Comparison of ENCODE assay signal across 1 cellular context in the genomic region with DNA sequence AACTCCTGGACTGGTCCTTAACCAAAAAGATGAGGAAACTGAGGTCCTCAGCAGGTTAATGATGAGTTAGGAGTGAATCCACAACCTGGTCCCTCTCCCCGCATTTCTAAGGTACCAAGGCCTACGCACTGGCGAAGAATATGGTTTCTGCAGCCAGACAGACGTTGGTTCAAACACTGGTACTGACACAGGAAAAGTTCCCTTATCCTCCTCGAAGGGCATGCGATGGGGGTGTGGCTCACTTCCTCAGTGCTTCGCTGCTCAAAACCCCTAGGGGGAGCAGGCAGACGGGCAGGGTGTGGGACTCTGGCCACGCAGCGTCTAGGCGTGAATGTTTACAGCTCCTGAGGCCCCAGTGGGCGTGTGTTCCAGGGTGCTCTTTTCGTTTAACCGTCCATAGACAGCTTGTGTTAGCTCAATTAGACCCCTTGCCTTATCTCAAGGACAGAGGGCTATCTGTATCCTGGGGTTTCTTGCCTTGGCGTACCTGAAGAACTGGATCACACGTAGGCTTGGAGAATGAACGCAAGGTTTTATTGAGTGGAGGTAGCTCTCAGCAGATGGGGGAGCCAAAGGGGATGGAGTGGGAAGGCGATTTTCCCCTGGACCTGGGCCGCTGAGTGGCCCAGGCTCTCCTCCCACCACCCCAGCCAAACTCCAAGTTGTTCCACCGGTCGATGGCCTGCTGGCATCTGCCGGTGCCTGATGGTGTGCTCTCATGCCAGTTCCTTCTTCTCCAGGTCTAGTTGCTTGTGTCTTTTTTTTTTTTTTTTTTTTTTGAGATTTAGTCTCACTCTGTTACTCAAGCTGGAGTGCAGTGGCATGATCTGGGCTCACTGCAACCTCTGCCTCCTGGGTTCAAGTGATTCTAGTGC.
TF ChIP-seq lines count a peak whose summit lies in the region.

No MANE protein-coding gene starts in this region.

TF ChIP-seq in HepG2, 621 proteins besides CTCF, POLR2A, EP300 and RAD21 (continued from another document and continues in another):
- TF ChIP-seq, protein P1, sequence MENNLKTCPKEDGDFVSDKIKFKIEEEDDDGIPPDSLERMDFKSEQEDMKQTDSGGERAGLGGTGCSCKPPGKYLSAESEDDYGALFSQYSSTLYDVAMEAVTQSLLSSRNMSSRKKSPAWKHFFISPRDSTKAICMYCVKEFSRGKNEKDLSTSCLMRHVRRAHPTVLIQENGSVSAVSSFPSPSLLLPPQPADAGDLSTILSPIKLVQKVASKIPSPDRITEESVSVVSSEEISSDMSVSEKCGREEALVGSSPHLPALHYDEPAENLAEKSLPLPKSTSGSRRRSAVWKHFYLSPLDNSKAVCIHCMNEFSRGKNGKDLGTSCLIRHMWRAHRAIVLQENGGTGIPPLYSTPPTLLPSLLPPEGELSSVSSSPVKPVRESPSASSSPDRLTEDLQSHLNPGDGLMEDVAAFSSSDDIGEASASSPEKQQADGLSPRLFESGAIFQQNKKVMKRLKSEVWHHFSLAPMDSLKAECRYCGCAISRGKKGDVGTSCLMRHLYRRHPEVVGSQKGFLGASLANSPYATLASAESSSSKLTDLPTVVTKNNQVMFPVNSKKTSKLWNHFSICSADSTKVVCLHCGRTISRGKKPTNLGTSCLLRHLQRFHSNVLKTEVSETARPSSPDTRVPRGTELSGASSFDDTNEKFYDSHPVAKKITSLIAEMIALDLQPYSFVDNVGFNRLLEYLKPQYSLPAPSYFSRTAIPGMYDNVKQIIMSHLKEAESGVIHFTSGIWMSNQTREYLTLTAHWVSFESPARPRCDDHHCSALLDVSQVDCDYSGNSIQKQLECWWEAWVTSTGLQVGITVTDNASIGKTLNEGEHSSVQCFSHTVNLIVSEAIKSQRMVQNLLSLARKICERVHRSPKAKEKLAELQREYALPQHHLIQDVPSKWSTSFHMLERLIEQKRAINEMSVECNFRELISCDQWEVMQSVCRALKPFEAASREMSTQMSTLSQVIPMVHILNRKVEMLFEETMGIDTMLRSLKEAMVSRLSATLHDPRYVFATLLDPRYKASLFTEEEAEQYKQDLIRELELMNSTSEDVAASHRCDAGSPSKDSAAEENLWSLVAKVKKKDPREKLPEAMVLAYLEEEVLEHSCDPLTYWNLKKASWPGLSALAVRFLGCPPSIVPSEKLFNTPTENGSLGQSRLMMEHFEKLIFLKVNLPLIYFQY (CRISPR knock-in tag; IDR thresholded peaks at IDR 0.05; ENCODE audit: borderline replicate concordance): no peak
- TF ChIP-seq, protein P2, sequence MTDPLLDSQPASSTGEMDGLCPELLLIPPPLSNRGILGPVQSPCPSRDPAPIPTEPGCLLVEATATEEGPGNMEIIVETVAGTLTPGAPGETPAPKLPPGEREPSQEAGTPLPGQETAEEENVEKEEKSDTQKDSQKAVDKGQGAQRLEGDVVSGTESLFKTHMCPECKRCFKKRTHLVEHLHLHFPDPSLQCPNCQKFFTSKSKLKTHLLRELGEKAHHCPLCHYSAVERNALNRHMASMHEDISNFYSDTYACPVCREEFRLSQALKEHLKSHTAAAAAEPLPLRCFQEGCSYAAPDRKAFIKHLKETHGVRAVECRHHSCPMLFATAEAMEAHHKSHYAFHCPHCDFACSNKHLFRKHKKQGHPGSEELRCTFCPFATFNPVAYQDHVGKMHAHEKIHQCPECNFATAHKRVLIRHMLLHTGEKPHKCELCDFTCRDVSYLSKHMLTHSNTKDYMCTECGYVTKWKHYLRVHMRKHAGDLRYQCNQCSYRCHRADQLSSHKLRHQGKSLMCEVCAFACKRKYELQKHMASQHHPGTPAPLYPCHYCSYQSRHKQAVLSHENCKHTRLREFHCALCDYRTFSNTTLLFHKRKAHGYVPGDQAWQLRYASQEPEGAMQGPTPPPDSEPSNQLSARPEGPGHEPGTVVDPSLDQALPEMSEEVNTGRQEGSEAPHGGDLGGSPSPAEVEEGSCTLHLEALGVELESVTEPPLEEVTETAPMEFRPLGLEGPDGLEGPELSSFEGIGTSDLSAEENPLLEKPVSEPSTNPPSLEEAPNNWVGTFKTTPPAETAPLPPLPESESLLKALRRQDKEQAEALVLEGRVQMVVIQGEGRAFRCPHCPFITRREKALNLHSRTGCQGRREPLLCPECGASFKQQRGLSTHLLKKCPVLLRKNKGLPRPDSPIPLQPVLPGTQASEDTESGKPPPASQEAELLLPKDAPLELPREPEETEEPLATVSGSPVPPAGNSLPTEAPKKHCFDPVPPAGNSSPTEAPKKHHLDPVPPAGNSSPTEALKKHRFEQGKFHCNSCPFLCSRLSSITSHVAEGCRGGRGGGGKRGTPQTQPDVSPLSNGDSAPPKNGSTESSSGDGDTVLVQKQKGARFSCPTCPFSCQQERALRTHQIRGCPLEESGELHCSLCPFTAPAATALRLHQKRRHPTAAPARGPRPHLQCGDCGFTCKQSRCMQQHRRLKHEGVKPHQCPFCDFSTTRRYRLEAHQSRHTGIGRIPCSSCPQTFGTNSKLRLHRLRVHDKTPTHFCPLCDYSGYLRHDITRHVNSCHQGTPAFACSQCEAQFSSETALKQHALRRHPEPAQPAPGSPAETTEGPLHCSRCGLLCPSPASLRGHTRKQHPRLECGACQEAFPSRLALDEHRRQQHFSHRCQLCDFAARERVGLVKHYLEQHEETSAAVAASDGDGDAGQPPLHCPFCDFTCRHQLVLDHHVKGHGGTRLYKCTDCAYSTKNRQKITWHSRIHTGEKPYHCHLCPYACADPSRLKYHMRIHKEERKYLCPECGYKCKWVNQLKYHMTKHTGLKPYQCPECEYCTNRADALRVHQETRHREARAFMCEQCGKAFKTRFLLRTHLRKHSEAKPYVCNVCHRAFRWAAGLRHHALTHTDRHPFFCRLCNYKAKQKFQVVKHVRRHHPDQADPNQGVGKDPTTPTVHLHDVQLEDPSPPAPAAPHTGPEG (CRISPR knock-in tag; IDR thresholded peaks at IDR 0.05): peak; percentile 30; the same call in 1 of the 2 replicates
- TF ChIP-seq ZNF225 (CRISPR knock-in tag; IDR thresholded peaks at IDR 0.05) (no peak), FOXA3 (CRISPR knock-in tag; IDR thresholded peaks at IDR 0.05) (peak; percentile 60), ZKSCAN8 (CRISPR knock-in tag; IDR thresholded peaks at IDR 0.05; ENCODE audit: borderline replicate concordance) (no peak), KDM5A (IDR thresholded peaks at IDR 0.05; ENCODE audit: borderline replicate concordance, low read length) (no peak), NFE2 (CRISPR knock-in tag; IDR thresholded peaks at IDR 0.05) (no peak), FIP1L1 (IDR thresholded peaks at IDR 0.05; ENCODE audit: borderline replicate concordance, insufficient read depth, low read depth, low read length) (no peak), HOXA3 (CRISPR knock-in tag; IDR thresholded peaks at IDR 0.05) (peak; percentile 72; the same call in 1 of the 2 replicates), NR2F2 (IDR thresholded peaks at IDR 0.05; ENCODE audit: borderline replicate concordance, low read depth) (no peak), ZC3H13 (CRISPR knock-in tag; IDR thresholded peaks at IDR 0.05) (no peak), TGIF2 (CRISPR knock-in tag; IDR thresholded peaks at IDR 0.05) (no peak), BORCS8-MEF2B (CRISPR knock-in tag; IDR thresholded peaks at IDR 0.05) (peak; percentile 81), ZSCAN20 (CRISPR knock-in tag; IDR thresholded peaks at IDR 0.05; ENCODE audit: borderline replicate concordance) (no peak), ELF3 (CRISPR knock-in tag; IDR thresholded peaks at IDR 0.05) (peak; percentile 84)
- TF ChIP-seq, protein P3, sequence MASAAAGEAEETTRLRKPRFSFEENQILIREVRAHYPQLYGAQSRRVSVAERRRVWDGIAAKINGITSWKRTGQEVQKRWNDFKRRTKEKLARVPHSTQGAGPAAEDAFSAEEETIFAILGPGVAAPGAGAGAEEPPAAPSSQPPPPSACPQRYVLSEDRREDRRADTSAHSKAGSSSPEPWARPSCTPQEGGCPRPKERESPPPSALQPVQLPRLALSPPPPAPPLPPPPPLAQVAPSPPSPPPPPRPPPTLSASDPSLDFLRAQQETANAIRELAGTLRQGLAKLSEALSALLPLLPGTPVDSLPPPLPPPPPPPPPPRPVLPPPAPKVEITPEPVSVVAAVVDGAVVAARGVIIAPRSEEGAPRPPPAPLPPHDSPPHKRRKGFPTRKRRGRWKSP (CRISPR knock-in tag; IDR thresholded peaks at IDR 0.05): no peak; the same call in 1 of the 2 replicates
- TF ChIP-seq, protein P4, sequence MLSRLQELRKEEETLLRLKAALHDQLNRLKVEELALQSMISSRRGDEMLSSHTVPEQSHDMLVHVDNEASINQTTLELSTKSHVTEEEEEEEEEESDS (CRISPR knock-in tag; IDR thresholded peaks at IDR 0.05; ENCODE audit: borderline replicate concordance): no peak
- TF ChIP-seq, protein P5, sequence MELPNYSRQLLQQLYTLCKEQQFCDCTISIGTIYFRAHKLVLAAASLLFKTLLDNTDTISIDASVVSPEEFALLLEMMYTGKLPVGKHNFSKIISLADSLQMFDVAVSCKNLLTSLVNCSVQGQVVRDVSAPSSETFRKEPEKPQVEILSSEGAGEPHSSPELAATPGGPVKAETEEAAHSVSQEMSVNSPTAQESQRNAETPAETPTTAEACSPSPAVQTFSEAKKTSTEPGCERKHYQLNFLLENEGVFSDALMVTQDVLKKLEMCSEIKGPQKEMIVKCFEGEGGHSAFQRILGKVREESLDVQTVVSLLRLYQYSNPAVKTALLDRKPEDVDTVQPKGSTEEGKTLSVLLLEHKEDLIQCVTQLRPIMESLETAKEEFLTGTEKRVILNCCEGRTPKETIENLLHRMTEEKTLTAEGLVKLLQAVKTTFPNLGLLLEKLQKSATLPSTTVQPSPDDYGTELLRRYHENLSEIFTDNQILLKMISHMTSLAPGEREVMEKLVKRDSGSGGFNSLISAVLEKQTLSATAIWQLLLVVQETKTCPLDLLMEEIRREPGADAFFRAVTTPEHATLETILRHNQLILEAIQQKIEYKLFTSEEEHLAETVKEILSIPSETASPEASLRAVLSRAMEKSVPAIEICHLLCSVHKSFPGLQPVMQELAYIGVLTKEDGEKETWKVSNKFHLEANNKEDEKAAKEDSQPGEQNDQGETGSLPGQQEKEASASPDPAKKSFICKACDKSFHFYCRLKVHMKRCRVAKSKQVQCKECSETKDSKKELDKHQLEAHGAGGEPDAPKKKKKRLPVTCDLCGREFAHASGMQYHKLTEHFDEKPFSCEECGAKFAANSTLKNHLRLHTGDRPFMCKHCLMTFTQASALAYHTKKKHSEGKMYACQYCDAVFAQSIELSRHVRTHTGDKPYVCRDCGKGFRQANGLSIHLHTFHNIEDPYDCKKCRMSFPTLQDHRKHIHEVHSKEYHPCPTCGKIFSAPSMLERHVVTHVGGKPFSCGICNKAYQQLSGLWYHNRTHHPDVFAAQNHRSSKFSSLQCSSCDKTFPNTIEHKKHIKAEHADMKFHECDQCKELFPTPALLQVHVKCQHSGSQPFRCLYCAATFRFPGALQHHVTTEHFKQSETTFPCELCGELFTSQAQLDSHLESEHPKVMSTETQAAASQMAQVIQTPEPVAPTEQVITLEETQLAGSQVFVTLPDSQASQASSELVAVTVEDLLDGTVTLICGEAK (IDR thresholded peaks at IDR 0.05): no peak
- TF ChIP-seq, protein P5 (CRISPR knock-in tag; IDR thresholded peaks at IDR 0.05): no peak
- TF ChIP-seq, protein P6, sequence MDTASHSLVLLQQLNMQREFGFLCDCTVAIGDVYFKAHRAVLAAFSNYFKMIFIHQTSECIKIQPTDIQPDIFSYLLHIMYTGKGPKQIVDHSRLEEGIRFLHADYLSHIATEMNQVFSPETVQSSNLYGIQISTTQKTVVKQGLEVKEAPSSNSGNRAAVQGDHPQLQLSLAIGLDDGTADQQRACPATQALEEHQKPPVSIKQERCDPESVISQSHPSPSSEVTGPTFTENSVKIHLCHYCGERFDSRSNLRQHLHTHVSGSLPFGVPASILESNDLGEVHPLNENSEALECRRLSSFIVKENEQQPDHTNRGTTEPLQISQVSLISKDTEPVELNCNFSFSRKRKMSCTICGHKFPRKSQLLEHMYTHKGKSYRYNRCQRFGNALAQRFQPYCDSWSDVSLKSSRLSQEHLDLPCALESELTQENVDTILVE (CRISPR knock-in tag; IDR thresholded peaks at IDR 0.05): no peak
- TF ChIP-seq, protein P7, sequence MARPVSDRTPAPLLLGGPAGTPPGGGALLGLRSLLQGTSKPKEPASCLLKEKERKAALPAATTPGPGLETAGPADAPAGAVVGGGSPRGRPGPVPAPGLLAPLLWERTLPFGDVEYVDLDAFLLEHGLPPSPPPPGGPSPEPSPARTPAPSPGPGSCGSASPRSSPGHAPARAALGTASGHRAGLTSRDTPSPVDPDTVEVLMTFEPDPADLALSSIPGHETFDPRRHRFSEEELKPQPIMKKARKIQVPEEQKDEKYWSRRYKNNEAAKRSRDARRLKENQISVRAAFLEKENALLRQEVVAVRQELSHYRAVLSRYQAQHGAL (CRISPR knock-in tag; IDR thresholded peaks at IDR 0.05; ENCODE audit: not compliant biosample characterization): no peak
- TF ChIP-seq, protein P8, sequence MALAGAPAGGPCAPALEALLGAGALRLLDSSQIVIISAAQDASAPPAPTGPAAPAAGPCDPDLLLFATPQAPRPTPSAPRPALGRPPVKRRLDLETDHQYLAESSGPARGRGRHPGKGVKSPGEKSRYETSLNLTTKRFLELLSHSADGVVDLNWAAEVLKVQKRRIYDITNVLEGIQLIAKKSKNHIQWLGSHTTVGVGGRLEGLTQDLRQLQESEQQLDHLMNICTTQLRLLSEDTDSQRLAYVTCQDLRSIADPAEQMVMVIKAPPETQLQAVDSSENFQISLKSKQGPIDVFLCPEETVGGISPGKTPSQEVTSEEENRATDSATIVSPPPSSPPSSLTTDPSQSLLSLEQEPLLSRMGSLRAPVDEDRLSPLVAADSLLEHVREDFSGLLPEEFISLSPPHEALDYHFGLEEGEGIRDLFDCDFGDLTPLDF (CRISPR knock-in tag; IDR thresholded peaks at IDR 0.05): no peak
- TF ChIP-seq, protein P9, sequence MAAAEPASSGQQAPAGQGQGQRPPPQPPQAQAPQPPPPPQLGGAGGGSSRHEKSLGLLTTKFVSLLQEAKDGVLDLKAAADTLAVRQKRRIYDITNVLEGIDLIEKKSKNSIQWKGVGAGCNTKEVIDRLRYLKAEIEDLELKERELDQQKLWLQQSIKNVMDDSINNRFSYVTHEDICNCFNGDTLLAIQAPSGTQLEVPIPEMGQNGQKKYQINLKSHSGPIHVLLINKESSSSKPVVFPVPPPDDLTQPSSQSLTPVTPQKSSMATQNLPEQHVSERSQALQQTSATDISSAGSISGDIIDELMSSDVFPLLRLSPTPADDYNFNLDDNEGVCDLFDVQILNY (CRISPR knock-in tag; conservative IDR thresholded peaks at IDR 0.05): no peak
